Comparison of ENCODE assay signal across 31 cellular contexts in the genomic region with DNA sequence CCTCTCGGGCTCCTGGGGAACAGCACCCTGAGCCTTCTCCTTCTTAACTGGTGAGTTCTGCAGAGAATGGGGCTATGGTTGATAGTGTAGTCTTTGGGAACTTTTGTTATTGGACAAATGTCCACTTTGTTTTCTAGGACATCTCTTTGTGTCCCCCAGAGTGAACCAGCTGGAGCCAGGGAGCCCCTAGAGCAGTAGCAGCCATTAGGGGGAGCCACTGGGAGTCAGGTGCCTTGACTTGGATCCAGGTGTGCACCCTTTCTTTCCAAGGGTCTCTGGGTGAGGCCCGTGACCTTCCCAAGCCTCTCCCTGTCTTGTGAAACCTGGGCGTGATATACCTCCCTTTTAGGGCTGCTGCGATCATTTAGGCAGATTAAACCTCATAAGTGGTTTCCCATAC. TPM values are rescaled to one million over a fixed set of nuclear protein-coding genes. Genes with fewer than 3 reads are reported as not detected.
DNase-seq lines count a peak whose midpoint lies in the region; FAIRE-seq and TF ChIP-seq lines count a peak whose summit lies in the region.
"Had no signal": no experiment of that assay in that cellular context is flagged by ENCODE, and none has a peak within 500 bp of the region (broad histone marks: within the 10 kb centered on the region; RNA-seq: fewer than 3 reads in every experiment).

No MANE protein-coding gene starts in this region.

- H3K27ac ChIP-seq in OCI-LY1 (ENCODE audit: low read depth, low read length, poor library complexity, severe bottlenecking): peak overlapping the region; percentile 95
- H3K27ac ChIP-seq in dorsolateral prefrontal cortex: peak overlapping the region in 57 of 59 donors; percentile 29 to 95 (median 84)
- peak overlapping the region; percentile 87 for H3K27ac ChIP-seq in temporal lobe (ENCODE audit: low read depth, low read length)
- no peak overlapping the region for H3K27ac ChIP-seq in ascending aorta
- H3K27ac ChIP-seq: body of pancreas, esophagus muscularis mucosa, gastrocnemius medialis, pancreas, right atrium auricular region, tibial artery had no signal

- no peaks in the 10 kb centered on the region for H4K20me1 ChIP-seq in OCI-LY1 (ENCODE audit: insufficient read depth, low read length)

- no peak overlapping the region for H2AFZ ChIP-seq in OCI-LY1 (ENCODE audit: low read length)

- H3K9me3 ChIP-seq in OCI-LY1 (ENCODE audit: low read length): no peaks in the 10 kb centered on the region
- no peaks in the 10 kb centered on the region for H3K9me3 ChIP-seq in ascending aorta
- H3K9me3 ChIP-seq: body of pancreas, esophagus muscularis mucosa, gastrocnemius medialis, pancreas, right atrium auricular region, tibial artery had no signal

- H3K9ac ChIP-seq in OCI-LY1 (ENCODE audit: low read length): peak overlapping the region; percentile 60

- intact Hi-C loops in dorsolateral prefrontal cortex (cut with DNase I): loop anchor here (2.0 to 5.0 kb wide), 3 partner anchors 35 to 99 kb away; no protein-coding TSS in a partner anchor
- intact Hi-C loops in ascending aorta (cut with DNase I): no loop called here

- H3K4me3 ChIP-seq in OCI-LY1 (ENCODE audit: low read depth, low read length, poor library complexity, severe bottlenecking) (peak overlapping the region; percentile 23), dorsolateral prefrontal cortex (no peak overlapping the region), ascending aorta (no peak overlapping the region)
- H3K4me3 ChIP-seq: body of pancreas, esophagus muscularis mucosa, gastrocnemius medialis, pancreas, right atrium auricular region, tibial artery had no signal

- no peaks in the 10 kb centered on the region for H3K36me3 ChIP-seq in OCI-LY1 (ENCODE audit: insufficient read depth, low read length)
- no peaks in the 10 kb centered on the region for H3K36me3 ChIP-seq in ascending aorta
- H3K36me3 ChIP-seq: esophagus muscularis mucosa, gastrocnemius medialis, pancreas, right atrium auricular region, tibial artery had no signal

- FAIRE-seq in GM12891 (lab: Jason Lieb, UNC): no peak
- FAIRE-seq: colon, pancreas had no signal

- peak overlapping the region; percentile 54 for H3K4me2 ChIP-seq in OCI-LY1 (ENCODE audit: low read length)

- DNase-seq in dorsolateral prefrontal cortex (no peak), ascending aorta (ENCODE audit: low spot score in 2 of 2) (no peak), activated gamma-delta T cell treated with Interleukin-2 at 50 U/mL for 16 hours (no peak), GM12891 (ENCODE audit: insufficient read length, low spot score) (no peak)
- DNase-seq: activated CD4-positive, alpha-beta memory T cell treated with anti-CD3 and anti-CD28 coated beads, Interleukin-2, amount 10 ng/mL, durations not matched to agents 7 days and 5 days; activated CD4-positive, CD25-positive, alpha-beta regulatory T cell; body of pancreas; CD4-positive, CD25-positive, alpha-beta regulatory T cell; effector memory CD8-positive, alpha-beta T cell; gastrocnemius medialis; hypothalamus; left ventricle myocardium superior; NCI-H1105; NCI-H2029; NCI-H226; NCI-H774; OCI-M1; SHP77; stimulated activated CD4-positive, alpha-beta T cell treated with anti-CD3 and anti-CD28 coated beads, Interleukin-2, amount 100 ng/mL, for 48 hours; stimulated activated naive CD8-positive, alpha-beta T cell treated with anti-CD3 and anti-CD28 coated beads, Interleukin-15, Interleukin-2, amounts not matched to agents 100 U/mL and 50 U/mL, for 24 hours; T1000; tibial artery had no signal

- H3K9me2 ChIP-seq in OCI-LY1 (ENCODE audit: low read depth, low read length): no peaks in the 10 kb centered on the region

- no peak for TF ChIP-seq POLR2A in GM12891 (IDR thresholded peaks at IDR 0.05; ENCODE audit: low read depth, low read length)

- H3K27me3 ChIP-seq in OCI-LY1 (ENCODE audit: insufficient read depth, low read length) (no peaks in the 10 kb centered on the region), dorsolateral prefrontal cortex (no peaks in the 10 kb centered on the region), ascending aorta (no peaks in the 10 kb centered on the region)
- H3K27me3 ChIP-seq: body of pancreas, esophagus muscularis mucosa, gastrocnemius medialis, pancreas, right atrium auricular region had no signal

- H3K4me1 ChIP-seq in OCI-LY1 (ENCODE audit: insufficient read depth, low read length, severe bottlenecking) (peaks cover 91% of the 10 kb centered on the region), ascending aorta (no peaks in the 10 kb centered on the region)
- H3K4me1 ChIP-seq: pancreas, tibial artery had no signal

- no peaks in the 10 kb centered on the region for H3F3A ChIP-seq in OCI-LY1 (ENCODE audit: insufficient read depth, low read length)

- peak; percentile 26 for TF ChIP-seq CTCF in GM12873 (IDR thresholded peaks at IDR 0.05; ENCODE audit: insufficient read depth, low read depth, low read length, missing control alignments)
- TF ChIP-seq CTCF in OCI-LY1 (IDR thresholded peaks at IDR 0.05; ENCODE audit: low read length): peak; percentile 55
- TF ChIP-seq CTCF in dorsolateral prefrontal cortex (IDR thresholded peaks at IDR 0.05 in 54 of 56, conservative IDR thresholded peaks at IDR 0.05 in 2 of 56; ENCODE audit: low read depth in 1 of 56, partially characterized antibody in 56 of 56): peak in 5 of 56 donors; percentile 8 to 19 (median 13)
- no peak for TF ChIP-seq CTCF in ascending aorta (IDR thresholded peaks at IDR 0.05)

- no peaks in the 10 kb centered on the region for H3K79me2 ChIP-seq in OCI-LY1 (ENCODE audit: insufficient read depth, low read length)

TF ChIP-seq in GM12891, 5 proteins besides CTCF, POLR2A, EP300 and RAD21:
- TF ChIP-seq PAX5 (IDR thresholded peaks at IDR 0.05; ENCODE audit: insufficient read depth, low read length, severe bottlenecking) (no peak), SPI1 (IDR thresholded peaks at IDR 0.05; ENCODE audit: low read depth, low read length) (no peak), TAF1 (IDR thresholded peaks at IDR 0.05; ENCODE audit: low read depth, low read length) (no peak), POLR2AphosphoS5 (IDR thresholded peaks at IDR 0.05; ENCODE audit: low read depth, low read length) (no peak), POU2F2 (IDR thresholded peaks at IDR 0.05; ENCODE audit: low read depth, low read length) (no peak)

RNA-seq across cellular contexts. Expression of gene ABCG1, which starts 36.9 kb away (rescaled TPM):
- total RNA-seq in dorsolateral prefrontal cortex: 10 to 100 TPM; 23.5 to 64.8 (median 43.0) TPM
- 15.0 TPM for total RNA-seq in temporal lobe
- total RNA-seq in ascending aorta: 39.5 TPM
- 2.5 TPM for polyA plus RNA-seq in GM12891 (2012; ENCODE audit: low read depth, missing spikeins)

RNA-seq across cellular contexts. Expression of gene TFF3, which starts 59.4 kb away (rescaled TPM):
- total RNA-seq in dorsolateral prefrontal cortex (1 to 10 TPM in 3 of 120 experiments, under 1 TPM in 5, not detected in 112; 0.35 to 2.3 (median 0.69) TPM), temporal lobe (not detected), ascending aorta (not detected)
- polyA plus RNA-seq in GM12891 (2012; ENCODE audit: low read depth, missing spikeins): not detected
- total RNA-seq: activated CD4-positive, alpha-beta memory T cell treated with anti-CD3 and anti-CD28 coated beads, Interleukin-2, amount 10 ng/mL, durations not matched to agents 7 days and 5 days; CD4-positive, CD25-positive, alpha-beta regulatory T cell; G401; natural killer cell treated with Interleukin-12 subunit alpha and Interleukin-12 subunit beta and Interleukin-15 and Interleukin-18, amount 100 ng/mL, for 72 hours had no signal
- polyA plus RNA-seq: CD4-positive, CD25-positive, alpha-beta regulatory T cell had no signal

Comparison
In these comparisons a context has a peak if more than half of its experiments do, and no peak if none do; other contexts are left out.
1. CTCF ChIP-seq: peak in GM12873 (single experiment) and OCI-LY1 (single experiment); none in ascending aorta (0 of 3).
2. H3K27ac ChIP-seq: peak in OCI-LY1 (single experiment), dorsolateral prefrontal cortex (57 of 59) and temporal lobe (single experiment); none in ascending aorta (0 of 2).